In the genomic region with DNA sequence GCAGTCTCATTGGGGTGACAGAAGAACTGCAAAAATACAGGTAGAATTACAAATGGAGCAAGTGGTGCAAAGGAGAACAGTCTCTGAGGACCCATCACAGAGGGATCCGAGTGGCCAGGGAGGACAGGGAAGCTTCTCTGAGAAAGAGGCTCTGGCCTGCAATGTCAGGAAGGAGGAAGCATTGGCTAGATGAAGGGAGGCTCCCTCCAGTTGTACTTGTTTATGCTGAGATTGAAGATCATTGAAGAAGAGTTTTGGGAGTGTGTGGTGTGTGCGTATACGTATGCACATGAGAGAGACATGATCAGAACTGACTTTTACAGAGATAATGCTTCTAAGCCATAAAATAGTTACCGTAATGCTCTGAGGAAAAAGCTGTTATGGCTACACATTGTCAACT, we compare ENCODE assay signal across 1 cellular context.
TF ChIP-seq lines count a peak whose summit lies in the region.

No MANE protein-coding gene starts in this region.

TF ChIP-seq in GM23338, 12 proteins besides CTCF, POLR2A, EP300 and RAD21 (continued from another document):
- TF ChIP-seq, protein P1, sequence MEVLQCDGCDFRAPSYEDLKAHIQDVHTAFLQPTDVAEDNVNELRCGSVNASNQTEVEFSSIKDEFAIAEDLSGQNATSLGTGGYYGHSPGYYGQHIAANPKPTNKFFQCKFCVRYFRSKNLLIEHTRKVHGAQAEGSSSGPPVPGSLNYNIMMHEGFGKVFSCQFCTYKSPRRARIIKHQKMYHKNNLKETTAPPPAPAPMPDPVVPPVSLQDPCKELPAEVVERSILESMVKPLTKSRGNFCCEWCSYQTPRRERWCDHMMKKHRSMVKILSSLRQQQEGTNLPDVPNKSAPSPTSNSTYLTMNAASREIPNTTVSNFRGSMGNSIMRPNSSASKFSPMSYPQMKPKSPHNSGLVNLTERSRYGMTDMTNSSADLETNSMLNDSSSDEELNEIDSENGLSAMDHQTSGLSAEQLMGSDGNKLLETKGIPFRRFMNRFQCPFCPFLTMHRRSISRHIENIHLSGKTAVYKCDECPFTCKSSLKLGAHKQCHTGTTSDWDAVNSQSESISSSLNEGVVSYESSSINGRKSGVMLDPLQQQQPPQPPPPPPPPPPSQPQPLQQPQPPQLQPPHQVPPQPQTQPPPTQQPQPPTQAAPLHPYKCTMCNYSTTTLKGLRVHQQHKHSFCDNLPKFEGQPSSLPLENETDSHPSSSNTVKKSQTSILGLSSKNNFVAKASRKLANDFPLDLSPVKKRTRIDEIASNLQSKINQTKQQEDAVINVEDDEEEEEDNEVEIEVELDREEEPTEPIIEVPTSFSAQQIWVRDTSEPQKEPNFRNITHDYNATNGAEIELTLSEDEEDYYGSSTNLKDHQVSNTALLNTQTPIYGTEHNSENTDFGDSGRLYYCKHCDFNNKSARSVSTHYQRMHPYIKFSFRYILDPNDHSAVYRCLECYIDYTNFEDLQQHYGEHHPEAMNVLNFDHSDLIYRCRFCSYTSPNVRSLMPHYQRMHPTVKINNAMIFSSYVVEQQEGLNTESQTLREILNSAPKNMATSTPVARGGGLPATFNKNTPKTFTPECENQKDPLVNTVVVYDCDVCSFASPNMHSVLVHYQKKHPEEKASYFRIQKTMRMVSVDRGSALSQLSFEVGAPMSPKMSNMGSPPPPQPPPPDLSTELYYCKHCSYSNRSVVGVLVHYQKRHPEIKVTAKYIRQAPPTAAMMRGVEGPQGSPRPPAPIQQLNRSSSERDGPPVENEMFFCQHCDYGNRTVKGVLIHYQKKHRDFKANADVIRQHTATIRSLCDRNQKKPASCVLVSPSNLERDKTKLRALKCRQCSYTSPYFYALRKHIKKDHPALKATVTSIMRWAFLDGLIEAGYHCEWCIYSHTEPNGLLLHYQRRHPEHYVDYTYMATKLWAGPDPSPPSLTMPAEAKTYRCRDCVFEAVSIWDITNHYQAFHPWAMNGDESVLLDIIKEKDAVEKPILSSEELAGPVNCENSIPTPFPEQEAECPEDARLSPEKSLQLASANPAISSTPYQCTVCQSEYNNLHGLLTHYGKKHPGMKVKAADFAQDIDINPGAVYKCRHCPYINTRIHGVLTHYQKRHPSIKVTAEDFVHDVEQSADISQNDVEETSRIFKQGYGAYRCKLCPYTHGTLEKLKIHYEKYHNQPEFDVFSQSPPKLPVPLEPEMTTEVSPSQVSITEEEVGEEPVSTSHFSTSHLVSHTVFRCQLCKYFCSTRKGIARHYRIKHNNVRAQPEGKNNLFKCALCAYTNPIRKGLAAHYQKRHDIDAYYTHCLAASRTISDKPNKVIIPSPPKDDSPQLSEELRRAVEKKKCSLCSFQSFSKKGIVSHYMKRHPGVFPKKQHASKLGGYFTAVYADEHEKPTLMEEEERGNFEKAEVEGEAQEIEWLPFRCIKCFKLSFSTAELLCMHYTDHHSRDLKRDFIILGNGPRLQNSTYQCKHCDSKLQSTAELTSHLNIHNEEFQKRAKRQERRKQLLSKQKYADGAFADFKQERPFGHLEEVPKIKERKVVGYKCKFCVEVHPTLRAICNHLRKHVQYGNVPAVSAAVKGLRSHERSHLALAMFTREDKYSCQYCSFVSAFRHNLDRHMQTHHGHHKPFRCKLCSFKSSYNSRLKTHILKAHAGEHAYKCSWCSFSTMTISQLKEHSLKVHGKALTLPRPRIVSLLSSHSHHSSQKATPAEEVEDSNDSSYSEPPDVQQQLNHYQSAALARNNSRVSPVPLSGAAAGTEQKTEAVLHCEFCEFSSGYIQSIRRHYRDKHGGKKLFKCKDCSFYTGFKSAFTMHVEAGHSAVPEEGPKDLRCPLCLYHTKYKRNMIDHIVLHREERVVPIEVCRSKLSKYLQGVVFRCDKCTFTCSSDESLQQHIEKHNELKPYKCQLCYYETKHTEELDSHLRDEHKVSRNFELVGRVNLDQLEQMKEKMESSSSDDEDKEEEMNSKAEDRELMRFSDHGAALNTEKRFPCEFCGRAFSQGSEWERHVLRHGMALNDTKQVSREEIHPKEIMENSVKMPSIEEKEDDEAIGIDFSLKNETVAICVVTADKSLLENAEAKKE (CRISPR knock-in tag; IDR thresholded peaks at IDR 0.05), result no peak
- TF ChIP-seq POLR2AphosphoS5 (IDR thresholded peaks at IDR 0.05; ENCODE audit: low read depth) (no peak), ZNF331 (CRISPR knock-in tag; IDR thresholded peaks at IDR 0.05; ENCODE audit: low read depth) (no peak), NANOG (IDR thresholded peaks at IDR 0.05; ENCODE audit: borderline replicate concordance) (no peak), JUNB (IDR thresholded peaks at IDR 0.05; ENCODE audit: unreplicated experiment) (no peak), STAT1 (IDR thresholded peaks at IDR 0.05; ENCODE audit: unreplicated experiment) (no peak)
- TF ChIP-seq, protein P2, sequence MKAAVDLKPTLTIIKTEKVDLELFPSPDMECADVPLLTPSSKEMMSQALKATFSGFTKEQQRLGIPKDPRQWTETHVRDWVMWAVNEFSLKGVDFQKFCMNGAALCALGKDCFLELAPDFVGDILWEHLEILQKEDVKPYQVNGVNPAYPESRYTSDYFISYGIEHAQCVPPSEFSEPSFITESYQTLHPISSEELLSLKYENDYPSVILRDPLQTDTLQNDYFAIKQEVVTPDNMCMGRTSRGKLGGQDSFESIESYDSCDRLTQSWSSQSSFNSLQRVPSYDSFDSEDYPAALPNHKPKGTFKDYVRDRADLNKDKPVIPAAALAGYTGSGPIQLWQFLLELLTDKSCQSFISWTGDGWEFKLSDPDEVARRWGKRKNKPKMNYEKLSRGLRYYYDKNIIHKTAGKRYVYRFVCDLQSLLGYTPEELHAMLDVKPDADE (IDR thresholded peaks at IDR 0.05), result no peak
- TF ChIP-seq, protein P3, sequence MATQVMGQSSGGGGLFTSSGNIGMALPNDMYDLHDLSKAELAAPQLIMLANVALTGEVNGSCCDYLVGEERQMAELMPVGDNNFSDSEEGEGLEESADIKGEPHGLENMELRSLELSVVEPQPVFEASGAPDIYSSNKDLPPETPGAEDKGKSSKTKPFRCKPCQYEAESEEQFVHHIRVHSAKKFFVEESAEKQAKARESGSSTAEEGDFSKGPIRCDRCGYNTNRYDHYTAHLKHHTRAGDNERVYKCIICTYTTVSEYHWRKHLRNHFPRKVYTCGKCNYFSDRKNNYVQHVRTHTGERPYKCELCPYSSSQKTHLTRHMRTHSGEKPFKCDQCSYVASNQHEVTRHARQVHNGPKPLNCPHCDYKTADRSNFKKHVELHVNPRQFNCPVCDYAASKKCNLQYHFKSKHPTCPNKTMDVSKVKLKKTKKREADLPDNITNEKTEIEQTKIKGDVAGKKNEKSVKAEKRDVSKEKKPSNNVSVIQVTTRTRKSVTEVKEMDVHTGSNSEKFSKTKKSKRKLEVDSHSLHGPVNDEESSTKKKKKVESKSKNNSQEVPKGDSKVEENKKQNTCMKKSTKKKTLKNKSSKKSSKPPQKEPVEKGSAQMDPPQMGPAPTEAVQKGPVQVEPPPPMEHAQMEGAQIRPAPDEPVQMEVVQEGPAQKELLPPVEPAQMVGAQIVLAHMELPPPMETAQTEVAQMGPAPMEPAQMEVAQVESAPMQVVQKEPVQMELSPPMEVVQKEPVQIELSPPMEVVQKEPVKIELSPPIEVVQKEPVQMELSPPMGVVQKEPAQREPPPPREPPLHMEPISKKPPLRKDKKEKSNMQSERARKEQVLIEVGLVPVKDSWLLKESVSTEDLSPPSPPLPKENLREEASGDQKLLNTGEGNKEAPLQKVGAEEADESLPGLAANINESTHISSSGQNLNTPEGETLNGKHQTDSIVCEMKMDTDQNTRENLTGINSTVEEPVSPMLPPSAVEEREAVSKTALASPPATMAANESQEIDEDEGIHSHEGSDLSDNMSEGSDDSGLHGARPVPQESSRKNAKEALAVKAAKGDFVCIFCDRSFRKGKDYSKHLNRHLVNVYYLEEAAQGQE (IDR thresholded peaks at IDR 0.05; ENCODE audit: unreplicated experiment), result no peak
